Comparison of ENCODE assay signal across 24 cellular contexts in the genomic region with DNA sequence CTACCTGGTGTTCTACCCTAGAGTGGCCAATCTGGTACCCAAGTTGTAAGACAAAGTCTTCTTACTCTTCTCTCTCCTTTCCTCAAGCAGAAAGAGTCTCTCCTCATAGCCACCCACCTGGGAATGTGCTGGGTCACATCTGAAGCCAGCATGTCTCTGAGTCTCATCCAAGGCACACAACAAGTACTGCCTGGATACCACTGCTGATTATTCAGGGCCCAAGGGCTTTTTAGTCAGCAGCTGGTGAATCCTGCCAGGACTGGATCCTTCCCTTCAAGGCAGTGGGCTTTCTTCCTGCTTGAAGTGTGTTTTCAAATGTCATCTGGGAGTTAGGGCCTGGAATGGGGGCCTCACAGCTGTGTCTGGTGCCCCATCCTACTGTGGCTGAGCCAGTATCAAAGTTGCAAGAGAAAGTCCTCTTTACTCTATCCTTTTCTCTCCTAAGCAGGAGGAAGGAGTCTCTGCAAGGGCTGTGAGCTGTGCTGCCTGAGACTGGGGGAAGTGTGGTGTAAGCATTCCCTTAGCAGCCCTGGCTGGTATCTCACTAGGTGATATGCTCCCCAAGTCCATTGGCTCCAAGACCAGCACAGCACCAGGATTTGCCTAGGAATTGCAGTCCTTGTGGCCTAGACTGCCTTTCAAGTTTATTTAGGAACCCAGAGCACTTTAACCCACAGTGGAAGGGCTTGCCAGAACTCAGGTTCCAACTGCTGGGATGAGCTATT. TPM values are rescaled to one million over a fixed set of nuclear protein-coding genes. Genes with fewer than 3 reads are reported as not detected.
"Had no signal": no experiment of that assay in that cellular context is flagged by ENCODE, and none has a peak within 500 bp of the region (broad histone marks: within the 10 kb centered on the region; RNA-seq: fewer than 3 reads in every experiment).

No MANE protein-coding gene starts in this region.

- H2AFZ ChIP-seq: parathyroid adenoma had no signal

- ATAC-seq: heart left ventricle; left colon; left ventricle myocardium superior; naive thymus-derived CD4-positive, alpha-beta T cell; right lobe of liver; stimulated activated memory B cell treated with anti-CD40 and anti-IgM and Interleukin-4, amounts not matched to agents 10 μg/mL and 1 μg/mL and 100 μg/mL, for 72 hours had no signal

- H3K9me3 ChIP-seq: prostate gland, right lobe of liver, testis had no signal

- FAIRE-seq: endometrium, frontal cortex had no signal

- H3K4me1 ChIP-seq: heart left ventricle, parathyroid adenoma, prostate gland, spleen, testis, tibial nerve had no signal

- H3K27ac ChIP-seq: heart left ventricle, parathyroid adenoma, prostate gland, right lobe of liver, spleen, testis, tibial nerve had no signal

- H3K4me3 ChIP-seq: heart left ventricle, lung, prostate gland, right lobe of liver, spleen, testis, tibial nerve had no signal

- H3K27me3 ChIP-seq: heart left ventricle, right lobe of liver, spleen, testis, tibial nerve had no signal

- H3K79me2 ChIP-seq: parathyroid adenoma had no signal

- H3K9ac ChIP-seq: parathyroid adenoma had no signal

- H3K36me3 ChIP-seq: prostate gland, right lobe of liver had no signal

- DNase-seq: effector memory CD4-positive, alpha-beta T cell; heart left ventricle; hippocampal formation; left colon; left ventricle myocardium superior; naive thymus-derived CD4-positive, alpha-beta T cell; nephron progenitor cell; retina; right lobe of liver; spleen; stimulated activated CD4-positive, alpha-beta T cell treated with anti-CD3 and anti-CD28 coated beads, Interleukin-15, amount 100 ng/mL, for 24 hours; stimulated activated CD4-positive, alpha-beta T cell treated with anti-CD3 and anti-CD28 coated beads, Interleukin-1b, Interleukin-23, amount 100 ng/mL, for 48 hours; stimulated activated CD4-positive, alpha-beta T cell treated with anti-CD3 and anti-CD28 coated beads, Interleukin-4, amount 100 ng/mL, for 24 hours; testis had no signal

- H3K4me1 Mint-ChIP-seq: nephron progenitor cell; stimulated activated memory B cell treated with anti-CD40 and anti-IgM and Interleukin-4, amounts not matched to agents 10 μg/mL and 1 μg/mL and 100 μg/mL, for 72 hours had no signal

- H3K27ac Mint-ChIP-seq: stimulated activated memory B cell treated with anti-CD40 and anti-IgM and Interleukin-4, amounts not matched to agents 10 μg/mL and 1 μg/mL and 100 μg/mL, for 72 hours; stimulated activated naive CD8-positive, alpha-beta T cell treated with anti-CD3 and anti-CD28 coated beads, Interleukin-15, Interleukin-2, amounts not matched to agents 100 ng/mL and 50 ng/mL, for 24 hours had no signal

- H3K27me3 Mint-ChIP-seq: naive thymus-derived CD4-positive, alpha-beta T cell; stimulated activated memory B cell treated with anti-CD40 and anti-IgM and Interleukin-4, amounts not matched to agents 10 μg/mL and 1 μg/mL and 100 μg/mL, for 72 hours; stimulated activated naive CD8-positive, alpha-beta T cell treated with anti-CD3 and anti-CD28 coated beads, Interleukin-15, Interleukin-2, amounts not matched to agents 100 ng/mL and 50 ng/mL, for 24 hours had no signal

- H3K4me3 Mint-ChIP-seq: naive thymus-derived CD4-positive, alpha-beta T cell; nephron progenitor cell; stimulated activated memory B cell treated with anti-CD40 and anti-IgM and Interleukin-4, amounts not matched to agents 10 μg/mL and 1 μg/mL and 100 μg/mL, for 72 hours; stimulated activated naive CD8-positive, alpha-beta T cell treated with anti-CD3 and anti-CD28 coated beads, Interleukin-15, Interleukin-2, amounts not matched to agents 100 ng/mL and 50 ng/mL, for 24 hours had no signal

RNA-seq across cellular contexts. Expression of a gene that starts 27.2 kb away (rescaled TPM):
- total RNA-seq: epithelial cell of proximal tubule, frontal cortex, glomerular endothelial cell had no signal

RNA-seq across cellular contexts. Expression of a gene that starts 55.6 kb away (rescaled TPM):
- total RNA-seq: glomerular endothelial cell had no signal
